In genomic region chr1:240091614-240092300, GRCh38 we compare ENCODE assay signal across 8 cellular contexts. TPM values are rescaled to one million over a fixed set of nuclear protein-coding genes. Genes with fewer than 3 reads are reported as not detected.
A peak's percentile ranks its signal among the peaks of the same experiment; 100 is the strongest.
DNase-seq lines count a peak whose midpoint lies in the region; ATAC-seq, FAIRE-seq and TF ChIP-seq lines count a peak whose summit lies in the region.

TSS of gene FMN2 (plus strand) at chr1:240091883. CDS start at chr1:240092110, 227 bp downstream.

- H3K36me3 Mint-ChIP-seq in glutamatergic neuron (ENCODE audit: unreplicated experiment): no peaks in the 10 kb centered on the region
- no peaks in the 10 kb centered on the region for H3K36me3 Mint-ChIP-seq in activated naive CD4-positive, alpha-beta T cell treated with anti-CD3 and anti-CD28 coated beads for 36 hours (ENCODE audit: low read depth)

- peaks cover 8% of the 10 kb centered on the region for H3K9me3 ChIP-seq in WERI-Rb-1 (ENCODE audit: severe bottlenecking)

- TF ChIP-seq CTCF in D721Med (IDR thresholded peaks at IDR 0.05; ENCODE audit: insufficient read depth, missing control alignments): no peak
- no peak for TF ChIP-seq CTCF in WERI-Rb-1 (IDR thresholded peaks at IDR 0.05; ENCODE audit: low read depth, low read length)
- TF ChIP-seq CTCF in glutamatergic neuron (IDR thresholded peaks at IDR 0.05; ENCODE audit: partially characterized antibody, unreplicated experiment): no peak

- H3K27ac Mint-ChIP-seq in glutamatergic neuron (ENCODE audit: unreplicated experiment): peak within 1 kb of the TSS; percentile 99
- no peak within 1 kb of the TSS for H3K27ac Mint-ChIP-seq in activated naive CD4-positive, alpha-beta T cell treated with anti-CD3 and anti-CD28 coated beads for 36 hours

- H3K36me3 ChIP-seq in WERI-Rb-1: peaks cover 39% of the 10 kb centered on the region

- H3K4me3 Mint-ChIP-seq in glutamatergic neuron (ENCODE audit: unreplicated experiment): peak within 1 kb of the TSS; percentile 95
- no peak within 1 kb of the TSS for H3K4me3 Mint-ChIP-seq in activated naive CD4-positive, alpha-beta T cell treated with anti-CD3 and anti-CD28 coated beads for 36 hours

- in situ Hi-C loops in KBM-7 (cut with MboI; ENCODE audit: low pct_unique_long_range_greater_than_20kb, low sequenced_read_pairs): no loop called here

- peaks cover 38% of the 10 kb centered on the region for H3K4me1 Mint-ChIP-seq in glutamatergic neuron (ENCODE audit: low read depth, unreplicated experiment)
- H3K4me1 Mint-ChIP-seq in activated naive CD4-positive, alpha-beta T cell treated with anti-CD3 and anti-CD28 coated beads for 36 hours (ENCODE audit: low read depth): peaks cover 6% of the 10 kb centered on the region

- ATAC-seq in GM21529 (IDR thresholded peaks at IDR 0.05; ENCODE audit: unreplicated experiment) (no peak), HG02642 (IDR thresholded peaks at IDR 0.05; ENCODE audit: poor library complexity, unreplicated experiment) (no peak)

- no peak for FAIRE-seq in D721Med (lab: Jason Lieb, UNC)

- H3K27ac ChIP-seq in WERI-Rb-1: peak within 1 kb of the TSS; percentile 97

- no peaks in the 10 kb centered on the region for H3K27me3 ChIP-seq in WERI-Rb-1 (ENCODE audit: insufficient read depth, low read depth, severe bottlenecking)

- CTCF ChIA-PET in activated naive CD4-positive, alpha-beta T cell treated with anti-CD3 and anti-CD28 coated beads for 36 hours (lab: Charles Lee): no interaction called here

- DNase-seq in D721Med (ENCODE audit: insufficient read length, low spot score) (peak; percentile 88), KBM-7 (peak; percentile 32), WERI-Rb-1 (peak; percentile 94), glutamatergic neuron (peak; percentile 93), posterior cingulate gyrus (peak; percentile 18 to 95 (median 70))
- DNase-seq in activated naive CD4-positive, alpha-beta T cell treated with anti-CD3 and anti-CD28 coated beads for 36 hours: no peak

- H3K27me3 Mint-ChIP-seq in glutamatergic neuron (ENCODE audit: unreplicated experiment): peaks cover 26% of the 10 kb centered on the region
- H3K27me3 Mint-ChIP-seq in activated naive CD4-positive, alpha-beta T cell treated with anti-CD3 and anti-CD28 coated beads for 36 hours (ENCODE audit: low read depth): peaks cover 39% of the 10 kb centered on the region

- intact Hi-C loops in posterior cingulate gyrus (cut with DNase I): loop anchor here (10.0 kb wide), 1 partner anchor 53 kb away; no protein-coding TSS in a partner anchor
- intact Hi-C loops in activated naive CD4-positive, alpha-beta T cell treated with anti-CD3 and anti-CD28 coated beads for 36 hours (cut with micrococcal nuclease): no loop called here

- H3K4me3 ChIP-seq in WERI-Rb-1 (ENCODE audit: low read depth, low read length): peak within 1 kb of the TSS; percentile 91

- peaks cover 33% of the 10 kb centered on the region for H3K9me3 Mint-ChIP-seq in glutamatergic neuron (ENCODE audit: unreplicated experiment)
- H3K9me3 Mint-ChIP-seq in activated naive CD4-positive, alpha-beta T cell treated with anti-CD3 and anti-CD28 coated beads for 36 hours: no peaks in the 10 kb centered on the region

RNA-seq across cellular contexts. Expression of gene FMN2, which starts in this region (rescaled TPM):
- total RNA-seq in glutamatergic neuron (ENCODE audit: unreplicated experiment): 150 TPM
- not detected for total RNA-seq in activated naive CD4-positive, alpha-beta T cell treated with anti-CD3 and anti-CD28 coated beads for 36 hours

Comparison
In these comparisons a context has a peak if more than half of its experiments do, and no peak if none do; other contexts are left out.
1. RNA of gene FMN2 (total RNA-seq): 150 TPM in glutamatergic neuron (single experiment); not detected in activated naive CD4-positive, alpha-beta T cell treated with anti-CD3 and anti-CD28 coated beads for 36 hours; every median in the first group is over 100 times any median in the second.